21 cellular contexts compared by ENCODE assay signal in genomic region chr7:153445641-153446040, GRCh38.
"Had no signal": no experiment of that assay in that cellular context is flagged by ENCODE, and none has a peak within 500 bp of the region (broad histone marks: within the 10 kb centered on the region; RNA-seq: fewer than 3 reads in every experiment).

No MANE protein-coding gene starts in this region.

- H3K36me3 ChIP-seq: colonic mucosa, esophagus squamous epithelium, gastrocnemius medialis, heart right ventricle, left lung, lower lobe of right lung had no signal

- DNase-seq: colonic mucosa; cortex of kidney; effector CD8-positive, alpha-beta T cell; effector memory CD8-positive, alpha-beta T cell; endodermal cell; erythroblast; esophagus squamous epithelium; foreskin fibroblast; foreskin melanocyte; gastrocnemius medialis; glutamatergic neuron; head of caudate nucleus; heart right ventricle; hippocampal formation; left cardiac atrium; left lung; left ventricle myocardium superior; lower lobe of right lung; mesenchymal stem cell; mucosa of descending colon; naive thymus-derived CD4-positive, alpha-beta T cell had no signal

- H3K9me3 ChIP-seq: colonic mucosa, esophagus squamous epithelium, gastrocnemius medialis, heart right ventricle, left lung, lower lobe of right lung, mucosa of descending colon had no signal

- H3K4me1 ChIP-seq: colonic mucosa, gastrocnemius medialis, heart right ventricle, left lung, lower lobe of right lung had no signal

- H3K27me3 ChIP-seq: colonic mucosa, esophagus squamous epithelium, gastrocnemius medialis, left lung had no signal

- H3K4me3 ChIP-seq: colonic mucosa, esophagus squamous epithelium, gastrocnemius medialis, heart right ventricle, left lung, lower lobe of right lung, mucosa of descending colon had no signal
